In genomic region chr1:223827193-223827663, GRCh38 we compare ENCODE assay signal across 1 cellular context.
A peak's percentile ranks its signal among the peaks of the same experiment; 100 is the strongest.
TF ChIP-seq lines count a peak whose summit lies in the region.

No MANE protein-coding gene starts in this region.

TF ChIP-seq in K562, 482 proteins besides CTCF, POLR2A, EP300 and RAD21 (continued from another document):
- TF ChIP-seq ZBTB40 (IDR thresholded peaks at IDR 0.05) (peak; percentile 36; the same call in 1 of the 2 replicates), ZBTB40 (CRISPR knock-in tag; IDR thresholded peaks at IDR 0.05) (no peak), ZNF277 (CRISPR knock-in tag; IDR thresholded peaks at IDR 0.05; ENCODE audit: borderline replicate concordance) (no peak), ARNT (IDR thresholded peaks at IDR 0.05) (0 out of 4 replicates have a peak, but pooled peaks of 1 of the 2 experiments have one; percentile 33), MLLT1 (IDR thresholded peaks at IDR 0.05) (peak in 1 of 2 experiments; percentile 23; a peak in 1 of 4 replicates), IRF9 (tag; IDR thresholded peaks at IDR 0.05) (0 out of 2 replicates have a peak, but pooled peaks have one; percentile 52), CBX3 (IDR thresholded peaks at IDR 0.05; ENCODE audit: borderline replicate concordance in 1 of 2, low read length in 2 of 2) (peak in 1 of 2 experiments; percentile 25; a peak in 1 of 3 replicates)
